Comparison of ENCODE assay signal across 9 cellular contexts in genomic region chr16:982152-983043, GRCh38. TPM values are rescaled to one million over a fixed set of nuclear protein-coding genes. Genes with fewer than 3 reads are reported as not detected.
DNase-seq lines count a peak whose midpoint lies in the region; ATAC-seq and TF ChIP-seq lines count a peak whose summit lies in the region.
"Had no signal": no experiment of that assay in that cellular context is flagged by ENCODE, and none has a peak within 500 bp of the region (broad histone marks: within the 10 kb centered on the region; RNA-seq: fewer than 3 reads in every experiment).

No MANE protein-coding gene starts in this region.

- H3K9me3 ChIP-seq in BLaER1 = no peaks in the 10 kb centered on the region
- no peaks in the 10 kb centered on the region for H3K9me3 ChIP-seq in HUES64 (ENCODE audit: insufficient read depth, low read depth, low read length)
- H3K9me3 ChIP-seq in neural progenitor cell (ENCODE audit: low read depth) = no peaks in the 10 kb centered on the region

- H3K4me3 Mint-ChIP-seq in neural progenitor cell = peak overlapping the region; percentile 84

- peak overlapping the region; percentile 9 for H2AFZ ChIP-seq in neural progenitor cell (replicated peaks)

- H3K36me3 Mint-ChIP-seq in neural progenitor cell = no peaks in the 10 kb centered on the region

- TF ChIP-seq CTCF in coronary artery (IDR thresholded peaks at IDR 0.05) = no peak
- TF ChIP-seq CTCF in neural progenitor cell (IDR thresholded peaks at IDR 0.05) = no peak

- H3K27ac Mint-ChIP-seq in neural progenitor cell = no peak overlapping the region

- H3K79me2 ChIP-seq in neural progenitor cell (ENCODE audit: low read depth) = no peaks in the 10 kb centered on the region

- no peaks in the 10 kb centered on the region for H3K36me3 ChIP-seq in BLaER1
- 0 out of 2 replicates have a peak, but pooled peaks cover 4% of the 10 kb centered on the region for H3K36me3 ChIP-seq in HUES64 (ENCODE audit: insufficient read depth, low read length)
- H3K36me3 ChIP-seq in neural progenitor cell = no peaks in the 10 kb centered on the region

- H3K4me2 ChIP-seq in BLaER1 (peak overlapping the region; percentile 97), neural progenitor cell (peak overlapping the region; percentile 94)

- H4K20me1 ChIP-seq in BLaER1 (peaks cover 67% of the 10 kb centered on the region), neural progenitor cell (ENCODE audit: low read depth) (peaks cover 31% of the 10 kb centered on the region)

- H3F3A ChIP-seq in neural progenitor cell (ENCODE audit: low read depth) = peaks cover 28% of the 10 kb centered on the region

- in situ Hi-C loops in G401 (cut with HindIII; ENCODE audit: low sequenced_read_pairs) = loop anchor here (10.0 kb wide), 1 partner anchor 68 kb away; no protein-coding TSS in a partner anchor

- no peak overlapping the region for H3K27ac ChIP-seq in BLaER1
- no peak overlapping the region for H3K27ac ChIP-seq in HUES64 (ENCODE audit: low read depth, low read length)
- H3K27ac ChIP-seq in coronary artery = no peak overlapping the region
- no peak overlapping the region for H3K27ac ChIP-seq in neural progenitor cell

- H3K4me1 ChIP-seq in BLaER1 (peaks cover 48% of the 10 kb centered on the region), HUES64 (ENCODE audit: insufficient read depth, low read length) (0 out of 2 replicates have a peak, but pooled peaks cover 3% of the 10 kb centered on the region), neural progenitor cell (peaks cover 23% of the 10 kb centered on the region)

- peak overlapping the region; percentile 66 for H3K4me3 ChIP-seq in BLaER1
- peak overlapping the region; percentile 58 for H3K4me3 ChIP-seq in HUES64 (ENCODE audit: low read length)
- H3K4me3 ChIP-seq in coronary artery = peak overlapping the region; percentile 85
- peak overlapping the region; percentile 63 for H3K4me3 ChIP-seq in neural progenitor cell

- no peak for ATAC-seq in GM19324 (IDR thresholded peaks at IDR 0.05; ENCODE audit: low FRiP score, unreplicated experiment)

- 9% methylated on average over 76 of the region's 76 CpGs for WGBS in HUES64

- H3K27me3 Mint-ChIP-seq in neural progenitor cell (ENCODE audit: insufficient read depth, low read depth) = peaks cover 13% of the 10 kb centered on the region

- H3K4me1 Mint-ChIP-seq in neural progenitor cell = peaks cover 18% of the 10 kb centered on the region

- no peak for DNase-seq in coronary artery (ENCODE audit: low spot score)
- DNase-seq in neural progenitor cell (ENCODE audit: low spot score) = peak; percentile 68
- no peak for DNase-seq in GM19238 (ENCODE audit: insufficient read length, low spot score)
- no peak for DNase-seq in NOMO-1 treated with DMSO at 0.1 percent for 48 hours (lab: John Stamatoyannopoulos, UW; ENCODE audit: unreplicated experiment)
- no peak for DNase-seq in G401 (ENCODE audit: low spot score)
- DNase-seq: Kasumi-1 had no signal

- peaks cover 98% of the 10 kb centered on the region for H3K27me3 ChIP-seq in BLaER1
- peaks cover 54% of the 10 kb centered on the region for H3K27me3 ChIP-seq in HUES64 (ENCODE audit: insufficient read depth, low read length)
- H3K27me3 ChIP-seq in neural progenitor cell = peaks cover 68% of the 10 kb centered on the region

- H3K9ac ChIP-seq in BLaER1 (no peak overlapping the region), HUES64 (ENCODE audit: low read depth, low read length) (peak overlapping the region; percentile 36; the same call in 1 of the 2 replicates), neural progenitor cell (no peak overlapping the region)

- H3K9me3 Mint-ChIP-seq in neural progenitor cell = no peaks in the 10 kb centered on the region

RNA-seq across cellular contexts. Expression of gene SOX8, which starts 0.8 kb away (rescaled TPM):
- 3.3 TPM for polyA plus RNA-seq in HUES64 (2013, experiment 1 of 2)
- polyA plus RNA-seq in HUES64 (2013, experiment 2 of 2) = 5.3 TPM
- 0.75 and 3.0 TPM in 2 replicates for total RNA-seq in neural progenitor cell (ENCODE audit: low replicate concordance)
- total RNA-seq in G401 (2014; rRNA removed; shearing (Covaris generic)) = 72.7 and 82.6 TPM in 2 replicates

RNA-seq across cellular contexts. Expression of gene LMF1, which starts 11.6 kb away (rescaled TPM):
- polyA plus RNA-seq in HUES64 (2013, experiment 1 of 2) = 3.8 TPM
- polyA plus RNA-seq in HUES64 (2013, experiment 2 of 2) = 6.5 TPM
- 3.4 and 26.8 TPM in 2 replicates for total RNA-seq in neural progenitor cell (ENCODE audit: low replicate concordance)
- total RNA-seq in G401 (2014; rRNA removed; shearing (Covaris generic)) = 25.9 and 34.1 TPM in 2 replicates

Comparison
In these comparisons a context has a peak if more than half of its experiments do, and no peak if none do; other contexts are left out.
1. RNA of gene SOX8, which starts 0.8 kb away (total RNA-seq): 72.7 to 82.6 TPM in G401; 0.75 to 3.0 TPM in neural progenitor cell; every median in the first group is over 10 times any median in the second.
2. Peak in every context shown above with its lines, with median percentiles within 50 percentile points of each other: H3K4me3 ChIP-seq.